Comparison of ENCODE assay signal across 8 cellular contexts in the genomic region with DNA sequence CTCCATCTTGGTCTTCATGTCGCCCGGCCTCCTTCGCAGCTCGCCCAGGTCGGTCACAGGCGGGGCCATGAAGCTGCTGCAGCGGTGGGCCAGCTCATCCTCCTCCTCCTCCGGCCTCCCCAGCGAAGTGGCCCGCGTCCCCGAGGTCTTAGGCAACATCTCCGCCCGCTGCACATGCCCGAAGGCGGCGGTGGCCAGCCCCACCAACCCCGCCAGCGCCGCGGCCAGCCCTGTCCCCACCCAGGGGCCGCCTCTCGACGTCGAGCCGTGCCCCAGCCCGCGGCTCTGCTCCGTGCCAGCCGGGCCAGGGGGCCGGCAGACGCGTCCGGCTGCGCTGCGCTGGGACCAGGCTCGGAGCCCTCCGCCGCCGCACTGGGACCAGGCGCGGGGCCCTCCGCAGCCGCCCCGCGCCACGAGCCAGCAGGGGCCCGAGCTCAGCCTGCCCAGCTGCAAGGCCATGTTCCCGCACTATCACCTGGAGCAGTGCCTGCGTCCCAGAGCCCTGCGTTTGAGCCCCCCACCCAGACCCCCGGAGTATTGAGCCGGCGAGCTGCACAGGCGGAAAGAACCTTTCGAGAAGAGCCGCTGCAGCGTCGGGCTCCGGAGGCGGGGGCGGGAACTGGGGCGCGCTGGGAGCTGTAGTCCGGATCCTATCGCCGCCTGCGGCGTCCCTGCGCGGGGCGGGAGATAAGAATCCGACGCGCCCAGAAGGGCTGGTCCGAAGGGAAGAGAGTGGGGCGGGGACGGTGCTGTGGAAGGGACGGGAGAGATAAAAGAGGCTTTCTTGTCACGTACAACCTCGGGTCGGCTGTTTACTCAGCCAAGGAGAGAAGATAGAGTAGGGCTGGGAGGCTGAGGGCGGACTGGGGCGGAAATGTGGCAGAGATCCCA. TPM values are rescaled to one million over a fixed set of nuclear protein-coding genes. Genes with fewer than 3 reads are reported as not detected.
DNase-seq lines count a peak whose midpoint lies in the region; ATAC-seq and TF ChIP-seq lines count a peak whose summit lies in the region.

CPOX (minus strand) TSS at position 566 of the 891 bp plus-strand sequence; CDS start at position 459, 107 bp downstream.

- H3K36me3 ChIP-seq in endodermal cell (ENCODE audit: control insufficient read depth, insufficient read depth, low read length): peaks cover 16% of the 10 kb centered on the region
- H3K36me3 ChIP-seq in mesodermal cell (ENCODE audit: control insufficient read depth, insufficient read depth, low read length): peaks cover 25% of the 10 kb centered on the region

- H3K9ac ChIP-seq in endodermal cell (ENCODE audit: extremely low read depth, low read length, poor library complexity, severe bottlenecking): peak within 1 kb of the TSS; percentile 50

- H3K27me3 ChIP-seq in endodermal cell (ENCODE audit: control insufficient read depth, insufficient read depth, low read length, poor library complexity, severe bottlenecking): no peaks in the 10 kb centered on the region

- CTCF ChIA-PET in activated CD8-positive, alpha-beta memory T cell treated with anti-CD3 and anti-CD28 coated beads, Interleukin-2, amount 10 ng/mL, durations not matched to agents 7 days and 5 days (lab: Charles Lee): interaction anchor here (0.6 to 3.3 kb wide), 14 partner anchors 8 to 765 kb away, joined by 3 to 12 read pairs (median 4); no protein-coding TSS in a partner anchor

- peaks cover 46% of the 10 kb centered on the region for H3K4me1 Mint-ChIP-seq in activated CD8-positive, alpha-beta memory T cell treated with anti-CD3 and anti-CD28 coated beads, Interleukin-2, amount 10 ng/mL, durations not matched to agents 7 days and 5 days
- H3K4me1 Mint-ChIP-seq in endodermal cell: peaks cover 10% of the 10 kb centered on the region

- H3K27ac ChIP-seq in endodermal cell (ENCODE audit: low read depth, low read length) (peak within 1 kb of the TSS; percentile 0), mesodermal cell (ENCODE audit: low read depth, low read length, severe bottlenecking) (peak within 1 kb of the TSS; percentile 79)

- peak within 1 kb of the TSS; percentile 99 for H3K27ac Mint-ChIP-seq in activated CD8-positive, alpha-beta memory T cell treated with anti-CD3 and anti-CD28 coated beads, Interleukin-2, amount 10 ng/mL, durations not matched to agents 7 days and 5 days
- peak within 1 kb of the TSS; percentile 92 for H3K27ac Mint-ChIP-seq in endodermal cell

- peak; percentile 79 for DNase-seq in COLO668 (lab: John Stamatoyannopoulos, UW; ENCODE audit: unreplicated experiment)
- DNase-seq in HS-27A (ENCODE audit: low read depth): peak; percentile 82
- DNase-seq in NOMO-1 treated with DMSO at 0.1 percent for 48 hours (lab: John Stamatoyannopoulos, UW; ENCODE audit: unreplicated experiment): peak; percentile 75
- DNase-seq in activated CD8-positive, alpha-beta memory T cell treated with anti-CD3 and anti-CD28 coated beads, Interleukin-2, amount 10 ng/mL, durations not matched to agents 7 days and 5 days: peak; percentile 94
- peak; percentile 94 for DNase-seq in endodermal cell
- DNase-seq in stimulated activated CD8-positive, alpha-beta memory T cell treated with anti-CD3 and anti-CD28 coated beads, Interleukin-15, amount 100 ng/mL, for 24 hours (ENCODE audit: low read depth): peak; percentile 60

- WGBS in endodermal cell (ENCODE audit: insufficient coverage in 1 of 2, insufficient read length in 1 of 2), 2 experiments: 0 to 1% methylated on average over 11 to 84 of the region's 84 CpGs
- WGBS in mesodermal cell (ENCODE audit: insufficient coverage in 2 of 2), 2 experiments: 0% methylated on average over 46 to 69 of the region's 84 CpGs

- no peaks in the 10 kb centered on the region for H3K9me3 Mint-ChIP-seq in activated CD8-positive, alpha-beta memory T cell treated with anti-CD3 and anti-CD28 coated beads, Interleukin-2, amount 10 ng/mL, durations not matched to agents 7 days and 5 days (ENCODE audit: low read depth)
- no peaks in the 10 kb centered on the region for H3K9me3 Mint-ChIP-seq in endodermal cell

- H3K9me3 ChIP-seq in endodermal cell (ENCODE audit: control insufficient read depth, low read length): no peaks in the 10 kb centered on the region
- no peaks in the 10 kb centered on the region for H3K9me3 ChIP-seq in mesodermal cell (ENCODE audit: control insufficient read depth, low read length)

- peaks cover 36% of the 10 kb centered on the region for H3K36me3 Mint-ChIP-seq in activated CD8-positive, alpha-beta memory T cell treated with anti-CD3 and anti-CD28 coated beads, Interleukin-2, amount 10 ng/mL, durations not matched to agents 7 days and 5 days
- H3K36me3 Mint-ChIP-seq in endodermal cell (ENCODE audit: low read depth): peaks cover 20% of the 10 kb centered on the region

- H3K4me3 Mint-ChIP-seq in activated CD8-positive, alpha-beta memory T cell treated with anti-CD3 and anti-CD28 coated beads, Interleukin-2, amount 10 ng/mL, durations not matched to agents 7 days and 5 days: peak within 1 kb of the TSS; percentile 99
- peak within 1 kb of the TSS; percentile 88 for H3K4me3 Mint-ChIP-seq in endodermal cell

- H3K4me1 ChIP-seq in endodermal cell (ENCODE audit: control insufficient read depth, insufficient read depth, low read length): no peaks in the 10 kb centered on the region
- peaks cover 12% of the 10 kb centered on the region for H3K4me1 ChIP-seq in mesodermal cell (ENCODE audit: control insufficient read depth, insufficient read depth, low read length, poor library complexity, severe bottlenecking)

- no peak for TF ChIP-seq CTCF in endodermal cell (conservative IDR thresholded peaks at IDR 0.05)

- H3K27me3 Mint-ChIP-seq in activated CD8-positive, alpha-beta memory T cell treated with anti-CD3 and anti-CD28 coated beads, Interleukin-2, amount 10 ng/mL, durations not matched to agents 7 days and 5 days: no peaks in the 10 kb centered on the region
- H3K27me3 Mint-ChIP-seq in endodermal cell (ENCODE audit: insufficient read depth): peaks cover 8% of the 10 kb centered on the region

- peak; percentile 96 for ATAC-seq in GM19468 (IDR thresholded peaks at IDR 0.05; ENCODE audit: extremely low read depth, unreplicated experiment)
- ATAC-seq in activated CD8-positive, alpha-beta memory T cell treated with anti-CD3 and anti-CD28 coated beads, Interleukin-2, amount 10 ng/mL, durations not matched to agents 7 days and 5 days: peak; percentile 98

- H3K4me3 ChIP-seq in endodermal cell (ENCODE audit: low read length) (peak within 1 kb of the TSS; percentile 86), mesodermal cell (ENCODE audit: extremely low read depth, insufficient read depth, low read length, poor library complexity, severe bottlenecking) (peak within 1 kb of the TSS; percentile 69)

RNA-seq across cellular contexts. Expression of gene CPOX, which starts in this region (rescaled TPM):
- total RNA-seq in activated CD8-positive, alpha-beta memory T cell treated with anti-CD3 and anti-CD28 coated beads, Interleukin-2, amount 10 ng/mL, durations not matched to agents 7 days and 5 days: 10 to 100 TPM; 71.6 to 88.5 TPM
- 10 to 100 TPM; 18.0 to 20.3 TPM for total RNA-seq in endodermal cell
- polyA plus RNA-seq in endodermal cell (2013, experiment 1 of 2): 21.4 TPM
- polyA plus RNA-seq in endodermal cell (2013, experiment 2 of 2): 18.6 TPM
- 34.6 TPM for polyA plus RNA-seq in mesodermal cell (2013, experiment 1 of 2)
- polyA plus RNA-seq in mesodermal cell (2013, experiment 2 of 2): 34.7 TPM

Comparison
In these comparisons a context has a peak if more than half of its experiments do, and no peak if none do; other contexts are left out.
1. Peak in every context shown above with its lines: DNase-seq, ATAC-seq, H3K4me3 ChIP-seq and H3K27ac ChIP-seq.